ENCODE assay signal across 13 cellular contexts in genomic region chr6:43992126-43992663, GRCh38.
"Had no signal": no experiment of that assay in that cellular context is flagged by ENCODE, and none has a peak within 500 bp of the region (broad histone marks: within the 10 kb centered on the region; RNA-seq: fewer than 3 reads in every experiment).

No MANE protein-coding gene starts in this region.

- H3K4me3 ChIP-seq: smooth muscle cell, tibial nerve had no signal

- H3K36me3 Mint-ChIP-seq: immature natural killer cell; memory B cell; stimulated activated memory B cell treated with anti-CD40 and anti-IgM and Interleukin-4, amounts not matched to agents 10 μg/mL and 1 μg/mL and 100 μg/mL, for 72 hours had no signal

- H3K27ac ChIP-seq: brain microvascular endothelial cell, tibial nerve, WERI-Rb-1 had no signal

- H3K4me3 Mint-ChIP-seq: activated CD4-positive, alpha-beta T cell treated with anti-CD3 and anti-CD28 coated beads, Interleukin-2, amount 10 ng/mL, durations not matched to agents 24 days and 14 days; immature natural killer cell; memory B cell; stimulated activated memory B cell treated with anti-CD40 and anti-IgM and Interleukin-4, amounts not matched to agents 10 μg/mL and 1 μg/mL and 100 μg/mL, for 72 hours had no signal

- H3K4me1 Mint-ChIP-seq: activated CD4-positive, alpha-beta T cell treated with anti-CD3 and anti-CD28 coated beads, Interleukin-2, amount 10 ng/mL, durations not matched to agents 24 days and 14 days; memory B cell had no signal

- H3K9me3 Mint-ChIP-seq: activated CD4-positive, alpha-beta T cell treated with anti-CD3 and anti-CD28 coated beads, Interleukin-2, amount 10 ng/mL, durations not matched to agents 24 days and 14 days; immature natural killer cell; memory B cell; stimulated activated memory B cell treated with anti-CD40 and anti-IgM and Interleukin-4, amounts not matched to agents 10 μg/mL and 1 μg/mL and 100 μg/mL, for 72 hours had no signal

- H3K27me3 ChIP-seq: brain microvascular endothelial cell, tibial nerve had no signal

- H3K9me3 ChIP-seq: tibial nerve had no signal

- ATAC-seq: left colon; stimulated activated memory B cell treated with anti-CD40 and anti-IgM and Interleukin-4, amounts not matched to agents 10 μg/mL and 1 μg/mL and 100 μg/mL, for 72 hours had no signal

- DNase-seq: activated CD4-positive, alpha-beta T cell treated with anti-CD3 and anti-CD28 coated beads, Interleukin-2, amount 10 ng/mL, durations not matched to agents 24 days and 14 days; activated naive CD4-positive, alpha-beta T cell treated with anti-CD3 and anti-CD28 coated beads, Interleukin-2, amount 50 U/mL, for 16 hours; activated T-cell treated with anti-CD3 and anti-CD28 coated beads for 4 hours; amniotic stem cell; brain microvascular endothelial cell; immature natural killer cell; T-helper 1 cell; WERI-Rb-1 had no signal

- H3K36me3 ChIP-seq: brain microvascular endothelial cell, tibial nerve, WERI-Rb-1 had no signal

- H3K27ac Mint-ChIP-seq: activated CD4-positive, alpha-beta T cell treated with anti-CD3 and anti-CD28 coated beads, Interleukin-2, amount 10 ng/mL, durations not matched to agents 24 days and 14 days; immature natural killer cell; memory B cell; stimulated activated memory B cell treated with anti-CD40 and anti-IgM and Interleukin-4, amounts not matched to agents 10 μg/mL and 1 μg/mL and 100 μg/mL, for 72 hours had no signal
